In genomic region chr10:48306265-48306869, GRCh38 we compare ENCODE assay signal across 8 cellular contexts. TPM values are rescaled to one million over a fixed set of nuclear protein-coding genes. Genes with fewer than 3 reads are reported as not detected.
A peak's percentile ranks its signal among the peaks of the same experiment; 100 is the strongest.
DNase-seq lines count a peak whose midpoint lies in the region; ATAC-seq, FAIRE-seq and TF ChIP-seq lines count a peak whose summit lies in the region.

Gene MAPK8, plus strand, starts transcription at chr10:48306677. Its CDS starts 94,984 bp downstream, at chr10:48401661.

- ATAC-seq in GM19043 (IDR thresholded peaks at IDR 0.05; ENCODE audit: low read depth, unreplicated experiment) (peak; percentile 74), HG03354 (IDR thresholded peaks at IDR 0.05; ENCODE audit: poor library complexity, severe bottlenecking, unreplicated experiment) (peak; percentile 84)

- peaks cover 4% of the 10 kb centered on the region for H3K9me1 ChIP-seq in keratinocyte (ENCODE audit: control insufficient read depth, extremely low read depth, insufficient read depth, low read length)

- DNase-seq in AG10803 (ENCODE audit: low read depth) (peak; percentile 84), NCI-H446 treated with DMSO at 0.1 percent for 48 hours (lab: John Stamatoyannopoulos, UW) (peak; percentile 58), cerebellar cortex (ENCODE audit: low spot score) (peak; percentile 84), keratinocyte (ENCODE audit: low read depth, low spot score) (peak; percentile 50)
- DNase-seq in activated CD4-positive, CD25-positive, alpha-beta regulatory T cell treated with anti-CD3 and anti-CD28 coated beads, Interleukin-2, amount 50 U/mL, for 72 hours: peak; percentile 95
- peak; percentile 86 to 90 for DNase-seq in stimulated activated CD4-positive, alpha-beta T cell treated with anti-CD3 and anti-CD28 coated beads, Interleukin-15, amount 100 ng/mL, for 1 hour (ENCODE audit: low read depth in 1 of 2, low spot score in 1 of 2)

- H3K9ac ChIP-seq in keratinocyte (ENCODE audit: control insufficient read depth, extremely low read depth, insufficient read depth, low read length): peak within 1 kb of the TSS; percentile 79

- H4K20me1 ChIP-seq in keratinocyte (ENCODE audit: control insufficient read depth, extremely low read depth, insufficient read depth, low read length): no peaks in the 10 kb centered on the region

- TF ChIP-seq CTCF in AG10803 (conservative IDR thresholded peaks at IDR 0.05; ENCODE audit: low read length) (no peak), keratinocyte (optimal IDR thresholded peaks at IDR 0.05 in 1 of 3, IDR thresholded peaks at IDR 0.05 in 1 of 3, conservative IDR thresholded peaks at IDR 0.05 in 1 of 3; ENCODE audit: extremely low read depth in 1 of 3, insufficient read depth in 2 of 3, low read length in 3 of 3) (peak in 1 of 3 experiments; percentile 22)

- H3K4me1 ChIP-seq in keratinocyte (ENCODE audit: control insufficient read depth, extremely low read depth, insufficient read depth, low read length): peaks cover 19% of the 10 kb centered on the region

- no peaks in the 10 kb centered on the region for H3K36me3 ChIP-seq in keratinocyte (ENCODE audit: control insufficient read depth in 2 of 2, extremely low read depth in 1 of 2, insufficient read depth in 2 of 2, low read length in 2 of 2)

- dilution Hi-C loops in keratinocyte (cut with MboI; ENCODE audit: extremely low pct_ligation_motif_present, low sequenced_read_pairs): no loop called here

- peak within 1 kb of the TSS; percentile 60 for H3K27ac ChIP-seq in keratinocyte (ENCODE audit: control insufficient read depth, insufficient read depth, low read length)

- no peak for FAIRE-seq in keratinocyte (lab: Jason Lieb, UNC)

- H3K4me2 ChIP-seq in keratinocyte (ENCODE audit: control insufficient read depth, extremely low read depth, insufficient read depth, low read depth, low read length): peak within 1 kb of the TSS; percentile 89

- peak within 1 kb of the TSS; percentile 76 for H2AFZ ChIP-seq in keratinocyte (ENCODE audit: control insufficient read depth, low read length)

- peak within 1 kb of the TSS; percentile 80 for H3K4me3 ChIP-seq in AG10803 (ENCODE audit: low read length)
- peak within 1 kb of the TSS; percentile 82 to 89 (median 84) for H3K4me3 ChIP-seq in keratinocyte (ENCODE audit: control insufficient read depth in 2 of 3, extremely low read depth in 1 of 3, insufficient read depth in 2 of 3, low read depth in 1 of 3, low read length in 3 of 3)

- peaks cover 24% of the 10 kb centered on the region for H3K79me2 ChIP-seq in keratinocyte (ENCODE audit: control insufficient read depth, insufficient read depth, low read length)

- H3K9me3 ChIP-seq in keratinocyte (ENCODE audit: control insufficient read depth, low read depth, low read length): no peaks in the 10 kb centered on the region

- no peaks in the 10 kb centered on the region for H3K27me3 ChIP-seq in keratinocyte (ENCODE audit: control insufficient read depth, extremely low read depth, insufficient read depth, low read length)

RNA-seq across cellular contexts. Expression of gene MAPK8, which starts in this region (rescaled TPM):
- 25.4 to 39.8 TPM (median 26.2 TPM) in 3 replicates for polyA plus RNA-seq in keratinocyte
- 29.6 TPM for polyA plus RNA-seq in keratinocyte (2011; ENCODE audit: low read depth)
- polyA plus RNA-seq in keratinocyte (2011; cell fraction: cytosol; rRNA removed): 20.8 and 42.1 TPM in 2 replicates
- 32.6 and 38.8 TPM in 2 replicates for polyA plus RNA-seq in keratinocyte (2011; cell fraction: nucleus; rRNA removed)
- 18.2 and 21.2 TPM in 2 replicates for polyA plus RNA-seq in keratinocyte (2012; ENCODE audit: low replicate concordance)
- 7.4 to 33.1 TPM (median 14.4 TPM) in 3 replicates for polyA minus RNA-seq in keratinocyte
- polyA minus RNA-seq in keratinocyte (2011; cell fraction: cytosol; rRNA and poly(A)+ RNA removed): 31.1 TPM
- 17.5 and 42.9 TPM in 2 replicates for polyA minus RNA-seq in keratinocyte (2011; cell fraction: nucleus; rRNA and poly(A)+ RNA removed)

Comparison
In these comparisons a context has a peak if more than half of its experiments do, and no peak if none do; other contexts are left out.
1. Peak in every context shown above with its lines: DNase-seq, ATAC-seq, H3K4me3 ChIP-seq and H3K27ac ChIP-seq.